In genomic region chr11:18634140-18635032, GRCh38 we compare ENCODE assay signal across 1 cellular context.
TF ChIP-seq lines count a peak whose summit lies in the region.

Gene SPTY2D1, minus strand, starts transcription at chr11:18634342. Its CDS starts 85 bp downstream, at chr11:18634257.

TF ChIP-seq in K562, 482 proteins besides CTCF, POLR2A, EP300 and RAD21 (continued from another document and continues in another):
- TF ChIP-seq RERE (CRISPR knock-in tag; IDR thresholded peaks at IDR 0.05; ENCODE audit: borderline replicate concordance) (no peak), TFAM (CRISPR knock-in tag; conservative IDR thresholded peaks at IDR 0.05) (no peak), CAMTA2 (CRISPR knock-in tag; conservative IDR thresholded peaks at IDR 0.05) (no peak), ZNF717 (CRISPR knock-in tag; IDR thresholded peaks at IDR 0.05) (no peak), ZNF324 (CRISPR knock-in tag; IDR thresholded peaks at IDR 0.05) (0 out of 2 replicates have a peak, but pooled peaks have one; percentile 20), MYC (IDR thresholded peaks at IDR 0.05; ENCODE audit: low read depth, low read length) (peak; percentile 95), MYC (CRISPR knock-in tag; IDR thresholded peaks at IDR 0.05; ENCODE audit: borderline replicate concordance, low read depth) (peak; percentile 35; the same call in 1 of the 2 replicates), RAD51 (IDR thresholded peaks at IDR 0.05; ENCODE audit: borderline replicate concordance, low read depth) (no peak), ZNF431 (CRISPR knock-in tag; IDR thresholded peaks at IDR 0.05) (peak; percentile 68; the same call in 1 of the 2 replicates), CBX5 (IDR thresholded peaks at IDR 0.05; ENCODE audit: borderline replicate concordance, low read depth) (no peak), MAZ (CRISPR knock-in tag; conservative IDR thresholded peaks at IDR 0.05 in 1 of 2, IDR thresholded peaks at IDR 0.05 in 1 of 2) (peak; percentile 82 to 96), ZBED1 (IDR thresholded peaks at IDR 0.05) (no peak), MCM7 (IDR thresholded peaks at IDR 0.05) (no peak), ZSCAN32 (CRISPR knock-in tag; IDR thresholded peaks at IDR 0.05) (no peak), GABPB2 (CRISPR knock-in tag; conservative IDR thresholded peaks at IDR 0.05) (no peak), POLR2H (tag; IDR thresholded peaks at IDR 0.05; ENCODE audit: low read depth) (peak; percentile 89), HLTF (IDR thresholded peaks at IDR 0.05) (no peak), STAT5A (IDR thresholded peaks at IDR 0.05; ENCODE audit: borderline replicate concordance, low read length) (no peak), ZZZ3 (IDR thresholded peaks at IDR 0.05) (no peak), JUNB (CRISPR knock-in tag; conservative IDR thresholded peaks at IDR 0.05) (no peak), ZNF436 (CRISPR knock-in tag; IDR thresholded peaks at IDR 0.05) (no peak), EWSR1 (IDR thresholded peaks at IDR 0.05; ENCODE audit: borderline replicate concordance, low read depth, partially characterized antibody) (no peak), TAF1 (IDR thresholded peaks at IDR 0.05; ENCODE audit: control insufficient read depth, extremely low read depth, insufficient read depth, low read length, severe bottlenecking) (peak; percentile 83), KHSRP (IDR thresholded peaks at IDR 0.05) (peak; percentile 70)
- TF ChIP-seq, protein P1, sequence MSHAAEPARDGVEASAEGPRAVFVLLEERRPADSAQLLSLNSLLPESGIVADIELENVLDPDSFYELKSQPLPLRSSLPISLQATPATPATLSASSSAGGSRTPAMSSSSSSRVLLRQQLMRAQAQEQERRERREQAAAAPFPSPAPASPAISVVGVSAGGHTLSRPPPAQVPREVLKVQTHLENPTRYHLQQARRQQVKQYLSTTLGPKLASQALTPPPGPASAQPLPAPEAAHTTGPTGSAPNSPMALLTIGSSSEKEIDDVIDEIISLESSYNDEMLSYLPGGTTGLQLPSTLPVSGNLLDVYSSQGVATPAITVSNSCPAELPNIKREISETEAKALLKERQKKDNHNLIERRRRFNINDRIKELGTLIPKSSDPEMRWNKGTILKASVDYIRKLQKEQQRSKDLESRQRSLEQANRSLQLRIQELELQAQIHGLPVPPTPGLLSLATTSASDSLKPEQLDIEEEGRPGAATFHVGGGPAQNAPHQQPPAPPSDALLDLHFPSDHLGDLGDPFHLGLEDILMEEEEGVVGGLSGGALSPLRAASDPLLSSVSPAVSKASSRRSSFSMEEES (CRISPR knock-in tag; IDR thresholded peaks at IDR 0.05), result no peak
- TF ChIP-seq, protein P2, sequence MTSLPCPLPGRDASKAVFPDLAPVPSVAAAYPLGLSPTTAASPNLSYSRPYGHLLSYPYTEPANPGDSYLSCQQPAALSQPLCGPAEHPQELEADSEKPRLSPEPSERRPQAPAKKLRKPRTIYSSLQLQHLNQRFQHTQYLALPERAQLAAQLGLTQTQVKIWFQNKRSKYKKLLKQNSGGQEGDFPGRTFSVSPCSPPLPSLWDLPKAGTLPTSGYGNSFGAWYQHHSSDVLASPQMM (CRISPR knock-in tag; IDR thresholded peaks at IDR 0.05), result no peak
- TF ChIP-seq, protein P3, sequence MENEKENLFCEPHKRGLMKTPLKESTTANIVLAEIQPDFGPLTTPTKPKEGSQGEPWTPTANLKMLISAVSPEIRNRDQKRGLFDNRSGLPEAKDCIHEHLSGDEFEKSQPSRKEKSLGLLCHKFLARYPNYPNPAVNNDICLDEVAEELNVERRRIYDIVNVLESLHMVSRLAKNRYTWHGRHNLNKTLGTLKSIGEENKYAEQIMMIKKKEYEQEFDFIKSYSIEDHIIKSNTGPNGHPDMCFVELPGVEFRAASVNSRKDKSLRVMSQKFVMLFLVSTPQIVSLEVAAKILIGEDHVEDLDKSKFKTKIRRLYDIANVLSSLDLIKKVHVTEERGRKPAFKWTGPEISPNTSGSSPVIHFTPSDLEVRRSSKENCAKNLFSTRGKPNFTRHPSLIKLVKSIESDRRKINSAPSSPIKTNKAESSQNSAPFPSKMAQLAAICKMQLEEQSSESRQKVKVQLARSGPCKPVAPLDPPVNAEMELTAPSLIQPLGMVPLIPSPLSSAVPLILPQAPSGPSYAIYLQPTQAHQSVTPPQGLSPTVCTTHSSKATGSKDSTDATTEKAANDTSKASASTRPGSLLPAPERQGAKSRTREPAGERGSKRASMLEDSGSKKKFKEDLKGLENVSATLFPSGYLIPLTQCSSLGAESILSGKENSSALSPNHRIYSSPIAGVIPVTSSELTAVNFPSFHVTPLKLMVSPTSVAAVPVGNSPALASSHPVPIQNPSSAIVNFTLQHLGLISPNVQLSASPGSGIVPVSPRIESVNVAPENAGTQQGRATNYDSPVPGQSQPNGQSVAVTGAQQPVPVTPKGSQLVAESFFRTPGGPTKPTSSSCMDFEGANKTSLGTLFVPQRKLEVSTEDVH (IDR thresholded peaks at IDR 0.05; ENCODE audit: low read depth, partially characterized antibody), result peak; percentile 90
- TF ChIP-seq, protein P4, sequence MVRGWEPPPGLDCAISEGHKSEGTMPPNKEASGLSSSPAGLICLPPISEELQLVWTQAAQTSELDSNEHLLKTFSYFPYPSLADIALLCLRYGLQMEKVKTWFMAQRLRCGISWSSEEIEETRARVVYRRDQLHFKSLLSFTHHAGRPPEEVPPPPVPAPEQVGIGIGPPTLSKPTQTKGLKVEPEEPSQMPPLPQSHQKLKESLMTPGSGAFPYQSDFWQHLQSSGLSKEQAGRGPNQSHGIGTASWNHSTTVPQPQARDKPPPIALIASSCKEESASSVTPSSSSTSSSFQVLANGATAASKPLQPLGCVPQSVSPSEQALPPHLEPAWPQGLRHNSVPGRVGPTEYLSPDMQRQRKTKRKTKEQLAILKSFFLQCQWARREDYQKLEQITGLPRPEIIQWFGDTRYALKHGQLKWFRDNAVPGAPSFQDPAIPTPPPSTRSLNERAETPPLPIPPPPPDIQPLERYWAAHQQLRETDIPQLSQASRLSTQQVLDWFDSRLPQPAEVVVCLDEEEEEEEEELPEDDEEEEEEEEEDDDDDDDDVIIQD (CRISPR knock-in tag; IDR thresholded peaks at IDR 0.05), result no peak
- TF ChIP-seq, protein P5, sequence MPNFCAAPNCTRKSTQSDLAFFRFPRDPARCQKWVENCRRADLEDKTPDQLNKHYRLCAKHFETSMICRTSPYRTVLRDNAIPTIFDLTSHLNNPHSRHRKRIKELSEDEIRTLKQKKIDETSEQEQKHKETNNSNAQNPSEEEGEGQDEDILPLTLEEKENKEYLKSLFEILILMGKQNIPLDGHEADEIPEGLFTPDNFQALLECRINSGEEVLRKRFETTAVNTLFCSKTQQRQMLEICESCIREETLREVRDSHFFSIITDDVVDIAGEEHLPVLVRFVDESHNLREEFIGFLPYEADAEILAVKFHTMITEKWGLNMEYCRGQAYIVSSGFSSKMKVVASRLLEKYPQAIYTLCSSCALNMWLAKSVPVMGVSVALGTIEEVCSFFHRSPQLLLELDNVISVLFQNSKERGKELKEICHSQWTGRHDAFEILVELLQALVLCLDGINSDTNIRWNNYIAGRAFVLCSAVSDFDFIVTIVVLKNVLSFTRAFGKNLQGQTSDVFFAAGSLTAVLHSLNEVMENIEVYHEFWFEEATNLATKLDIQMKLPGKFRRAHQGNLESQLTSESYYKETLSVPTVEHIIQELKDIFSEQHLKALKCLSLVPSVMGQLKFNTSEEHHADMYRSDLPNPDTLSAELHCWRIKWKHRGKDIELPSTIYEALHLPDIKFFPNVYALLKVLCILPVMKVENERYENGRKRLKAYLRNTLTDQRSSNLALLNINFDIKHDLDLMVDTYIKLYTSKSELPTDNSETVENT (CRISPR knock-in tag; IDR thresholded peaks at IDR 0.05), result 0 out of 2 replicates have a peak, but pooled peaks have one; percentile 47
- TF ChIP-seq, protein P6, sequence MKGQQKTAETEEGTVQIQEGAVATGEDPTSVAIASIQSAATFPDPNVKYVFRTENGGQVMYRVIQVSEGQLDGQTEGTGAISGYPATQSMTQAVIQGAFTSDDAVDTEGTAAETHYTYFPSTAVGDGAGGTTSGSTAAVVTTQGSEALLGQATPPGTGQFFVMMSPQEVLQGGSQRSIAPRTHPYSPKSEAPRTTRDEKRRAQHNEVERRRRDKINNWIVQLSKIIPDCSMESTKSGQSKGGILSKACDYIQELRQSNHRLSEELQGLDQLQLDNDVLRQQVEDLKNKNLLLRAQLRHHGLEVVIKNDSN (CRISPR knock-in tag; IDR thresholded peaks at IDR 0.05), result peak; percentile 53; the same call in 1 of the 2 replicates
- TF ChIP-seq, protein P7, sequence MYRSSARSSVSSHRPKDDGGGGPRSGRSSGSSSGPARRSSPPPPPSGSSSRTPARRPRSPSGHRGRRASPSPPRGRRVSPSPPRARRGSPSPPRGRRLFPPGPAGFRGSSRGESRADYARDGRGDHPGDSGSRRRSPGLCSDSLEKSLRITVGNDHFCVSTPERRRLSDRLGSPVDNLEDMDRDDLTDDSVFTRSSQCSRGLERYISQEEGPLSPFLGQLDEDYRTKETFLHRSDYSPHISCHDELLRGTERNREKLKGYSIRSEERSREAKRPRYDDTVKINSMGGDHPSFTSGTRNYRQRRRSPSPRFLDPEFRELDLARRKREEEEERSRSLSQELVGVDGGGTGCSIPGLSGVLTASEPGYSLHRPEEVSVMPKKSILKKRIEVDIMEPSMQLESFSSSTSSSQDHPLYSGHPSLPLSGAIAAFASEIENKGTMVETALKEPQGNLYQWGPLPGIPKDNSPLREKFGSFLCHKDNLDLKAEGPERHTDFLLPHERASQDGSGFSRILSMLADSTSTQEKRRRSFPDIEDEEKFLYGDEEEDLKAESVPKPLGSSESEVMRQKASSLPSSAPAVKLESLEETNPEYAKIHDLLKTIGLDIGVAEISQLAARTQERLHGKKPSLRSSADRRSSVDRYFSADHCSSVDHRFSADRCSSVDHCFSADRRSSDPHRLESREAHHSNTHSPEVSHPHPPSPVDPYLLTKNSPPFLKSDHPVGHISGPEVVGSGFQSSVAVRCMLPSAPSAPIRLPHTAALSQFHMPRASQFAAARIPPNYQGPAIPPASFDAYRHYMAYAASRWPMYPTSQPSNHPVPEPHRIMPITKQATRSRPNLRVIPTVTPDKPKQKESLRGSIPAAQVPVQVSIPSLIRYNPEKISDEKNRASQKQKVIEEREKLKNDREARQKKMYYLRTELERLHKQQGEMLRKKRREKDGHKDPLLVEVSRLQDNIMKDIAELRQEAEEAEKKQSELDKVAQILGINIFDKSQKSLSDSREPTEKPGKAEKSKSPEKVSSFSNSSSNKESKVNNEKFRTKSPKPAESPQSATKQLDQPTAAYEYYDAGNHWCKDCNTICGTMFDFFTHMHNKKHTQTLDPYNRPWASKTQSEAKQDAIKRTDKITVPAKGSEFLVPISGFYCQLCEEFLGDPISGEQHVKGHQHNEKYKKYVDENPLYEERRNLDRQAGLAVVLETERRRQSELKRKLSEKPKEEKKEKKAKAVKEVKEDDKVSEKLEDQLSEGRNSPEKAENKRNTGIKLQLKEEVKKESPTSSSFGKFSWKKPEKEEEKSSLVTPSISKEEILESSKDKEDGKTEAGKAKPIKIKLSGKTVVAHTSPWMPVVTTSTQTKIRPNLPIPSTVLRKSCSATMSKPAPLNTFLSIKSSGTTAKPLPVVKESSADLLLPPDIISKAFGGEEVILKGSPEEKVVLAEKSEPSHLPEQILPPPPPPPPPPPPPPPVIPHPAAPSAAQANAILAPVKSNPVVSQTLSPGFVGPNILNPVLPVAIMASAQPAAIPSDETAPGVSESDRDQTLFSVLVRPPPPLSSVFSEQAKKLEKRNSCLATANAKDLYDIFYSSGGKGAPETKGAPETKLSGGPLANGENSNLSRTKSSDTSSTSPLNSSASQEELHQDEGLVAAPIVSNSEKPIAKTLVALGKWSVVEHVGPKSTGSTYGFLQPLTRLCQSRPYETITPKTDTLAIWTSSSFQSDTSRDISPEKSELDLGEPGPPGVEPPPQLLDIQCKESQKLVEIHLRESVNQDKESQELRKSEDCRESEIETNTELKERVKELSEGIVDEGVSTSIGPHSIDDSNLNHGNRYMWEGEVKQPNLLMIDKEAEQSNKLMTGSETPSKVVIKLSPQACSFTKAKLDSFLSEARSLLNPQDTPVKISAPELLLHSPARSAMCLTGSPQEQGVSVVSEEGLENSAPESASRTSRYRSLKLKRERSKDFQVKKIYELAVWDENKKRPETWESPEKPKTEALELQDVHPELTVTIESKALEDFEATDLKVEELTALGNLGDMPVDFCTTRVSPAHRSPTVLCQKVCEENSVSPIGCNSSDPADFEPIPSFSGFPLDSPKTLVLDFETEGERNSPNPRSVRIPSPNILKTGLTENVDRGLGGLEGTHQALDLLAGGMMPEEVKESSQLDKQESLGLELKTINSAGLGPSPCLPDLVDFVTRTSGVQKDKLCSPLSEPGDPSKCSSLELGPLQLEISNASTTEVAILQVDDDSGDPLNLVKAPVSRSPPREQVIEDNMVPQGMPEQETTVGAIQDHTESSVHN (IDR thresholded peaks at IDR 0.05; ENCODE audit: borderline replicate concordance in 1 of 2, low read depth in 1 of 2), result peak in 1 of 2 experiments; percentile 50; a peak in 2 of 4 replicates
